In the genomic region with DNA sequence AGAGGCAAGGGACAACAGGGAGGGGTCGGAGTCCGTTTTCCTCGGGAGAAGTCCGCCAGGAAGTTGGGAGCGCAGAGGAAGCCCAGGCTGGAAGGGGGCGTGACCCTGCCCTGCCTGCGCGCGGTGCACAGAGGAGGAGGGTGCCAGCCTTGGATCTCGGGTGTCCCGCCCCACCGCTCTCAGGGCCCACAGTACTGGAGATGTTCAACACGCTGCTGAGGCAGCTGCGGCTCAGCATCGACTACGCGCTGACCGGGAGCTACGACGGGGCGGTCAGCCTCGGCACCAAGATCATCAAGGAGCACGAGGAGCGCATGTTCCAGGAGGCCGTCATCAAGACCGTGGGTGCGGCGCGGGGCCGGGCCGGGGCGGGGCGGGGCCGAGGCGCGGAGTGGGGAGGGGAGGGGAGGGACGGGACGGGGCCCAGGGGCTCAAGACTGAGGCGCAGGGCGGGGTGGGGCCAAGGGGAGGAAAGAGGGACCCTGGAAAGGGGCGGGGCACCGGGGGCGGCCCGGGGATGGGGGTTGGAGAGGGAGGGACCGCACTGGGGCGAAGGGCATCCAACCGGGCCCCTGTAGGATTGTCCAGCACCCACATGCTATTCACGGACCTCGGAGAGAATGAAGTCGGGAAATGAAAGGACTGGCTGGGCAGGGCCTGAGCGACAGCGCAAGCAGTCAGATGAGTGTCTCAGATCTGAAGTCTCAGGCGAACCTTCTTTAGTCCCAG, we compare ENCODE assay signal across 9 cellular contexts. TPM values are rescaled to one million over a fixed set of nuclear protein-coding genes. Genes with fewer than 3 reads are reported as not detected.
A peak's percentile ranks its signal among the peaks of the same experiment; 100 is the strongest.
DNase-seq lines count a peak whose midpoint lies in the region; ATAC-seq, FAIRE-seq and TF ChIP-seq lines count a peak whose summit lies in the region.
"Had no signal": no experiment of that assay in that cellular context is flagged by ENCODE, and none has a peak within 500 bp of the region (broad histone marks: within the 10 kb centered on the region; RNA-seq: fewer than 3 reads in every experiment).

No MANE protein-coding gene starts in this region.

- 5 to 18% (median 12%) methylated on average over 20 to 46 of the region's 53 CpGs for WGBS in stomach, 5 donors

- no peak for FAIRE-seq in bronchial epithelial cell (lab: Jason Lieb, UNC)
- FAIRE-seq: colon had no signal

- peak; percentile 30; the same call in 2 of the 3 replicates for ATAC-seq in RWPE2 (ENCODE audit: low read depth)
- peak; percentile 69 for ATAC-seq in left lung
- ATAC-seq in HG03025 (IDR thresholded peaks at IDR 0.05; ENCODE audit: low FRiP score, unreplicated experiment), result no peak

- TF ChIP-seq POLR2A in stomach (IDR thresholded peaks at IDR 0.05), result no peak

- H3K4me1 ChIP-seq in RWPE2 (ENCODE audit: insufficient read depth, poor library complexity, severe bottlenecking) (no peaks in the 10 kb centered on the region), left lung (peaks cover 0 to 11% of the 10 kb centered on the region in 2 donors), stomach (peaks cover 6 to 22% (median 18%) of the 10 kb centered on the region in 4 donors)
- H3K4me1 ChIP-seq: SJSA1 had no signal

- H3K27ac ChIP-seq in RWPE2 (ENCODE audit: poor library complexity, severe bottlenecking) (no peak overlapping the region), left lung (no peak overlapping the region), stomach (no peak overlapping the region)
- H3K27ac ChIP-seq: SJSA1 had no signal

- H3K36me3 ChIP-seq in RWPE2 (ENCODE audit: low read depth), result no peaks in the 10 kb centered on the region
- no peaks in the 10 kb centered on the region for H3K36me3 ChIP-seq in bronchial epithelial cell (ENCODE audit: control insufficient read depth, insufficient read depth, low read length)
- H3K36me3 ChIP-seq in left lung, result no peaks in the 10 kb centered on the region
- H3K36me3 ChIP-seq in stomach, result no peaks in the 10 kb centered on the region
- H3K36me3 ChIP-seq: SJSA1 had no signal

- TF ChIP-seq EP300 in stomach (IDR thresholded peaks at IDR 0.05), result no peak

- TF ChIP-seq CTCF in RWPE2 (IDR thresholded peaks at IDR 0.05; ENCODE audit: poor library complexity, severe bottlenecking) (no peak), bronchial epithelial cell (IDR thresholded peaks at IDR 0.05; ENCODE audit: insufficient read depth, low read length, severe bottlenecking) (no peak), left lung (IDR thresholded peaks at IDR 0.05) (no peak), stomach (IDR thresholded peaks at IDR 0.05) (no peak)

- H3K9me3 ChIP-seq in RWPE2 (ENCODE audit: severe bottlenecking) (no peaks in the 10 kb centered on the region), left lung (no peaks in the 10 kb centered on the region), stomach (no peaks in the 10 kb centered on the region)
- H3K9me3 ChIP-seq: SJSA1 had no signal

- H3K27me3 ChIP-seq in RWPE2 (ENCODE audit: insufficient read depth, poor library complexity, severe bottlenecking) (no peaks in the 10 kb centered on the region), bronchial epithelial cell (ENCODE audit: control insufficient read depth, insufficient read depth, low read length) (peaks cover 22% of the 10 kb centered on the region), left lung (peaks cover 0 to 49% of the 10 kb centered on the region in 2 donors), stomach (peaks cover 0 to 63% (median 20%) of the 10 kb centered on the region in 3 donors)

- DNase-seq in RWPE2 (ENCODE audit: low spot score) (no peak), bronchial epithelial cell (ENCODE audit: low read depth) (no peak), left lung (peak in 1 of 2 donors; percentile 83), stomach (peak; percentile 30), NCI-H2227 treated with DMSO at 0.1 percent for 48 hours (lab: John Stamatoyannopoulos, UW) (no peak)
- DNase-seq in central memory CD4-positive, alpha-beta T cell, result no peak

- intact Hi-C loops in left lung (cut with DNase I), result no loop called here
- intact Hi-C loops in stomach (cut with DNase I; ENCODE audit: low total_unique reads), result loop anchor here (5.0 kb wide), 1 partner anchor 154 kb away; no protein-coding TSS in a partner anchor

- H3K4me3 ChIP-seq in RWPE2 (ENCODE audit: severe bottlenecking) (no peak overlapping the region), bronchial epithelial cell (ENCODE audit: low read depth, low read length) (peak overlapping the region; percentile 14), left lung (peak overlapping the region in 1 of 2 donors; percentile 29), stomach (peak overlapping the region; percentile 32 to 43 (median 36))
- H3K4me3 ChIP-seq: SJSA1 had no signal

RNA-seq across cellular contexts. Expression of a gene that starts 36.6 kb away (rescaled TPM):
- total RNA-seq in bronchial epithelial cell, result 0.26 and 0.64 TPM in 2 replicates
- 1 to 10 TPM; 1.5 to 3.7 TPM for total RNA-seq in left lung
- 1 to 10 TPM in 1 of 5 donors, under 1 TPM in 2, not detected in 2; 0.89 to 4.6 (median 0.92) TPM for total RNA-seq in stomach
- polyA plus RNA-seq in stomach, result 1 to 10 TPM; 2.9 to 3.5 (median 3.4) TPM
- total RNA-seq: SJSA1 had no signal
